1 cellular context compared by ENCODE assay signal in the genomic region with DNA sequence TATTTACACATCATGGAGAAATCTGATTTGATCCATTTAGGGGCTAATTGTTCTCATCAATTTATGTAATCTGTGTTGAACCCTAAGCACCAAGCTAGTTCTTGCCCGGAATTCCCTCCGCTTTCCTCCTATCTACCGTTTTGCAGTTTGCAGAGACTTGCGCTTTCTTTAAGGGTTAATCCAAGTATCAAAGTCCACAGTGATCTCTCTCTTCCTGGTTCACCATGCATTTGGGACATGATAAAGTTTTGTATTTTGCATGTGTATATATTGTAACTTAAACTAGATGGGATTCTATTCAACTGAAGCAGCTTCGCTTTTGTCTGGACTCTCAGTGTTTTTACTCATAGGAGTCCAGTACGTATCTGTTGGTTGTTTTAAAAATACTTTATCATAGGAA.
A peak's percentile ranks its signal among the peaks of the same experiment; 100 is the strongest.
TF ChIP-seq lines count a peak whose summit lies in the region.

No MANE protein-coding gene starts in this region.

TF ChIP-seq in HepG2, 621 proteins besides CTCF, POLR2A, EP300 and RAD21:
- TF ChIP-seq ZNF816 (CRISPR knock-in tag; IDR thresholded peaks at IDR 0.05; ENCODE audit: borderline replicate concordance) (no peak), HNF4A (CRISPR knock-in tag; IDR thresholded peaks at IDR 0.05) (peak; percentile 11; the same call in 1 of the 2 replicates), FOXA3 (CRISPR knock-in tag; IDR thresholded peaks at IDR 0.05) (no peak), ZNF652 (CRISPR knock-in tag; IDR thresholded peaks at IDR 0.05; ENCODE audit: borderline replicate concordance, low read depth) (peak; percentile 80), CCDC6 (CRISPR knock-in tag; IDR thresholded peaks at IDR 0.05) (no peak), PCBP2 (optimal IDR thresholded peaks at IDR 0.05; ENCODE audit: low read depth, low read length, poor library complexity, severe bottlenecking) (no peak)
